ENCODE assay signal across 10 cellular contexts in the genomic region with DNA sequence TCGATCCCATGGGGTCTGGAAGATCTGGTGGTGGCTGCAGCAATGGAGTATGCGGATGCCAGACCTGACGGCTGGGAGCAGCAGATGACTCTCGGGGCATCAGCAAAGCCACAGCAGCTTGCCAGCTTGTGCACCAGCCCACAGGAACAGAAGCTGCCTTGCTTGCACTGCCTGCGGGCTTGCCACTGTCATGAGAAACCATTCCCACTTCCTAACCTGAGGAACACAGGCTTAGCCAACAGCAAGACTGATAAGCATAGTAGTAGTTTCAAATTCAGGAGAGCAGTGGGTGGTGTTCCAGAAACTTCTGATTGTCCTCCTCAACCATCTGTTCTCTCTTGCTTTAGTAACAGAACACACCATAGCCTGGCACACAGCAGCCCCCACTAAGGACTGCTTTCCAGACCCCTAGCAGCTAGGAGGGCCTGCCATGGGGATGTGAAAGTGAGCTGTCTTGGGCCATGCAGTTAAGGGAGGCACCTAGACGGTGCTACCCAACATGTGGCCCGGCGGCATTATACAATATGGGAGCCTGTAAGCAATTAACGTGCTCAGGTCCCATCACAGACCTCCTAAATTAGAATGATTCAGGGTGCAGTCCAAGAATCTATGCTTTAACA. TPM values are rescaled to one million over a fixed set of nuclear protein-coding genes. Genes with fewer than 3 reads are reported as not detected.
A peak's percentile ranks its signal among the peaks of the same experiment; 100 is the strongest.
DNase-seq lines count a peak whose midpoint lies in the region; ATAC-seq, FAIRE-seq and TF ChIP-seq lines count a peak whose summit lies in the region.
"Had no signal": no experiment of that assay in that cellular context is flagged by ENCODE, and none has a peak within 500 bp of the region (broad histone marks: within the 10 kb centered on the region; RNA-seq: fewer than 3 reads in every experiment).

No MANE protein-coding gene starts in this region.

- H3K36me3 Mint-ChIP-seq in activated naive CD8-positive, alpha-beta T cell treated with anti-CD3 and anti-CD28 coated beads, Interleukin-2, amount 50 U/mL, for 24 hours (ENCODE audit: low read depth): peaks cover 26% of the 10 kb centered on the region

- H3K27ac Mint-ChIP-seq in activated naive CD8-positive, alpha-beta T cell treated with anti-CD3 and anti-CD28 coated beads, Interleukin-2, amount 50 U/mL, for 24 hours: peak overlapping the region; percentile 37

- 96% methylated on average over 4 of the region's 9 CpGs for WGBS in right lobe of liver (ENCODE audit: insufficient coverage, low coverage, low lambda C conversion rate, missing lambda C conversion rate)
- 75 to 88% methylated on average over 9 of the region's 9 CpGs for WGBS in thyroid gland, 2 donors

- no peaks in the 10 kb centered on the region for H3K27me3 ChIP-seq in right lobe of liver
- no peaks in the 10 kb centered on the region for H3K27me3 ChIP-seq in thyroid gland
- H3K27me3 ChIP-seq: BE2C had no signal

- H3K4me3 ChIP-seq in right lobe of liver: no peak overlapping the region
- H3K4me3 ChIP-seq in thyroid gland (replicated peaks in 1 of 3): no peak overlapping the region

- H3K4me1 ChIP-seq in right lobe of liver: peaks cover 2 to 63% (median 25%) of the 10 kb centered on the region in 4 donors
- H3K4me1 ChIP-seq in thyroid gland: peaks cover 66 to 72% of the 10 kb centered on the region in 2 donors
- H3K4me1 ChIP-seq: BE2C had no signal

- FAIRE-seq in RCC 7860 (lab: Jason Lieb, UNC): no peak
- FAIRE-seq: GM18507 had no signal

- peak overlapping the region; percentile 38 for H3K4me3 Mint-ChIP-seq in activated naive CD8-positive, alpha-beta T cell treated with anti-CD3 and anti-CD28 coated beads, Interleukin-2, amount 50 U/mL, for 24 hours

- TF ChIP-seq POLR2A in right lobe of liver (IDR thresholded peaks at IDR 0.05) (no peak), thyroid gland (IDR thresholded peaks at IDR 0.05) (no peak)

- H3K36me3 ChIP-seq in right lobe of liver (no peaks in the 10 kb centered on the region), thyroid gland (no peaks in the 10 kb centered on the region)
- H3K36me3 ChIP-seq: BE2C had no signal

- H3K27ac ChIP-seq in right lobe of liver (peak overlapping the region in 2 of 3 donors; percentile 33 to 34), thyroid gland (peak overlapping the region in 2 of 3 donors; percentile 29 to 80)

- H3K4me1 Mint-ChIP-seq in activated naive CD8-positive, alpha-beta T cell treated with anti-CD3 and anti-CD28 coated beads, Interleukin-2, amount 50 U/mL, for 24 hours: peaks cover 86% of the 10 kb centered on the region

- peak; percentile 45 for DNase-seq in activated effector memory CD4-positive, alpha-beta T cell treated with anti-CD3 and anti-CD28 coated beads, Interleukin-2, amount 50 U/mL, for 16 hours
- DNase-seq in activated effector memory CD4-positive, alpha-beta T cell treated with Interleukin-2 at 50 U/mL for 16 hours: no peak
- DNase-seq in activated naive CD8-positive, alpha-beta T cell treated with anti-CD3 and anti-CD28 coated beads, Interleukin-2, amount 50 U/mL, for 24 hours: no peak
- DNase-seq in right lobe of liver: no peak
- no peak for DNase-seq in thyroid gland
- no peak for DNase-seq in midbrain (lab: John Stamatoyannopoulos, UW)
- no peak for DNase-seq in GM19240 (ENCODE audit: insufficient read length, low spot score)
- no peak for DNase-seq in RCC 7860 (ENCODE audit: low spot score)
- DNase-seq: BE2C had no signal

- no peak for TF ChIP-seq CTCF in right lobe of liver (IDR thresholded peaks at IDR 0.05)
- TF ChIP-seq CTCF in thyroid gland (IDR thresholded peaks at IDR 0.05): no peak

- no peaks in the 10 kb centered on the region for H3K27me3 Mint-ChIP-seq in activated naive CD8-positive, alpha-beta T cell treated with anti-CD3 and anti-CD28 coated beads, Interleukin-2, amount 50 U/mL, for 24 hours

- intact Hi-C loops in right lobe of liver (cut with DNase I) (no loop called here), thyroid gland (cut with DNase I) (no loop called here)

- peaks cover under 1% of the 10 kb centered on the region for H3K9me3 Mint-ChIP-seq in activated naive CD8-positive, alpha-beta T cell treated with anti-CD3 and anti-CD28 coated beads, Interleukin-2, amount 50 U/mL, for 24 hours

- H3K9me3 ChIP-seq in right lobe of liver (no peaks in the 10 kb centered on the region), thyroid gland (no peaks in the 10 kb centered on the region)
- H3K9me3 ChIP-seq: BE2C had no signal

- no peak for ATAC-seq in activated naive CD8-positive, alpha-beta T cell treated with anti-CD3 and anti-CD28 coated beads, Interleukin-2, amount 50 U/mL, for 24 hours
- no peak for ATAC-seq in right lobe of liver

RNA-seq across cellular contexts. Expression of a gene that starts 7.3 kb away (rescaled TPM):
- total RNA-seq in right lobe of liver (100 to 1,000 TPM in 1 of 6 experiments, 10 to 100 TPM in 5; 41.7 to 100 (median 55.6) TPM), thyroid gland (100 to 1,000 TPM in 1 of 4 donors, 10 to 100 TPM in 3; 77.5 to 106 (median 90.8) TPM)
